Comparison of ENCODE assay signal across 6 cellular contexts in genomic region chr17:75854881-75855309, GRCh38. TPM values are rescaled to one million over a fixed set of nuclear protein-coding genes. Genes with fewer than 3 reads are reported as not detected.
DNase-seq lines count a peak whose midpoint lies in the region; ATAC-seq and TF ChIP-seq lines count a peak whose summit lies in the region.

No MANE protein-coding gene starts in this region.

- peak overlapping the region; percentile 96 for H3K4me2 ChIP-seq in HCT116 (ENCODE audit: low read length)
- H3K4me2 ChIP-seq in parathyroid adenoma (ENCODE audit: low read length), result peak overlapping the region; percentile 92

- H4K20me1 ChIP-seq in HCT116 (ENCODE audit: insufficient read depth), result no peaks in the 10 kb centered on the region

- H3K79me2 ChIP-seq in HCT116 (ENCODE audit: insufficient read depth, low read length) (peaks cover 20% of the 10 kb centered on the region; the same call in 1 of the 2 replicates), parathyroid adenoma (peaks cover 3% of the 10 kb centered on the region)

- peak overlapping the region; percentile 75 to 86 for H3K4me3 ChIP-seq in HCT116 (replicated peaks in 1 of 2; ENCODE audit: low read depth in 1 of 2, low read length in 2 of 2)
- H3K4me3 ChIP-seq in parathyroid adenoma (ENCODE audit: low read depth, low read length), result peak overlapping the region; percentile 86

- H3K27ac ChIP-seq in HCT116 (ENCODE audit: low read depth, low read length) (peak overlapping the region; percentile 37), cingulate gyrus (ENCODE audit: low read depth, low read length) (peak overlapping the region; percentile 99), parathyroid adenoma (peak overlapping the region; percentile 85)

- ATAC-seq in HCT116 (peak; percentile 14), GM18517 (IDR thresholded peaks at IDR 0.05; ENCODE audit: unreplicated experiment) (no peak), HG03095 (IDR thresholded peaks at IDR 0.05; ENCODE audit: unreplicated experiment) (no peak)

- no peaks in the 10 kb centered on the region for H3K9me2 ChIP-seq in HCT116 (ENCODE audit: insufficient read depth)

- H3K9me3 ChIP-seq in HCT116 (ENCODE audit: control insufficient read depth in 1 of 2, insufficient read depth in 1 of 2, low read depth in 1 of 2, low read length in 2 of 2), result no peaks in the 10 kb centered on the region
- no peaks in the 10 kb centered on the region for H3K9me3 ChIP-seq in parathyroid adenoma (ENCODE audit: control insufficient read depth, low read length)

- H3K27me3 ChIP-seq in HCT116 (ENCODE audit: insufficient read depth, low read length), result no peaks in the 10 kb centered on the region
- no peaks in the 10 kb centered on the region for H3K27me3 ChIP-seq in parathyroid adenoma (ENCODE audit: control insufficient read depth, insufficient read depth, low read length)

- no peak for TF ChIP-seq POLR2A in HCT116 (IDR thresholded peaks at IDR 0.05; ENCODE audit: borderline replicate concordance, extremely low read depth, insufficient read depth, insufficient read length)

- H3K9ac ChIP-seq in HCT116 (ENCODE audit: low read length) (peak overlapping the region; percentile 86), parathyroid adenoma (peak overlapping the region; percentile 22)

- TF ChIP-seq CTCF in HCT116 (IDR thresholded peaks at IDR 0.05 in 2 of 3, conservative IDR thresholded peaks at IDR 0.05 in 1 of 3; ENCODE audit: borderline replicate concordance in 1 of 3, insufficient read depth in 1 of 3, low read depth in 2 of 3, low read length in 2 of 3), result no peak
- TF ChIP-seq CTCF in parathyroid adenoma (IDR thresholded peaks at IDR 0.05), result no peak

- no peak for TF ChIP-seq RAD21 in HCT116 (IDR thresholded peaks at IDR 0.05; ENCODE audit: low read depth)

- intact Hi-C loops in HCT116 (cut with micrococcal nuclease), result loop anchor here (1.0 to 10.0 kb wide), 4 partner anchors 10 to 180 kb away; a partner anchor contains a TSS

- BruUV-seq in HCT116 (replicated peaks; lab: Mats Ljungman, UMichigan), result no TSS peak

- POLR2A ChIA-PET in HCT116 (lab: Charles Lee), result interaction anchor here (0.6 to 6.8 kb wide), 19 partner anchors 9 to 639 kb away, joined by 3 to 83 read pairs (median 5); partner anchors contain the start of genes MRPL38, PRPSAP1, TRIM47 and TRIM65

- H3K4me1 ChIP-seq in HCT116 (ENCODE audit: control insufficient read depth in 1 of 2, insufficient read depth in 2 of 2, low read length in 2 of 2) (peaks cover 22 to 38% of the 10 kb centered on the region in 2 experiments), parathyroid adenoma (peaks cover 3% of the 10 kb centered on the region)

- DNase-seq in HCT116 (ENCODE audit: low read depth, low spot score) (no peak), COR-L47 (lab: John Stamatoyannopoulos, UW) (no peak)

- RAD21 ChIA-PET in HCT116 (lab: Charles Lee; ENCODE audit: low non-redundant PET in 1 of 2, low total read pairs in 2 of 2, uncharacterized antibody in 2 of 2, unreplicated experiment in 2 of 2), result interaction anchor here (0.6 to 2.0 kb wide), 10 partner anchors 10 to 255 kb away, joined by 3 to 7 read pairs (median 4); a partner anchor contains a TSS

- CTCF ChIA-PET in HCT116 (lab: Charles Lee), result interaction anchor here (0.6 to 4.3 kb wide), 19 partner anchors 9 to 936 kb away, joined by 3 to 57 read pairs (median 5); partner anchors contain the start of genes ACOX1, CDK3, FBF1 and GALK1

- peaks cover 6 to 7% of the 10 kb centered on the region in 2 experiments; a peak in 3 of 4 replicates for H3K36me3 ChIP-seq in HCT116 (ENCODE audit: control insufficient read depth in 1 of 2, insufficient read depth in 2 of 2, low read length in 2 of 2)
- H3K36me3 ChIP-seq in parathyroid adenoma (ENCODE audit: control insufficient read depth, insufficient read depth, low read length), result no peaks in the 10 kb centered on the region

- H2AFZ ChIP-seq in HCT116 (ENCODE audit: low read depth, low read length, poor library complexity, severe bottlenecking) (no peak overlapping the region), parathyroid adenoma (peak overlapping the region; percentile 61)

TF ChIP-seq in HCT116, 20 proteins besides CTCF, POLR2A, EP300 and RAD21:
- TF ChIP-seq SIN3A (IDR thresholded peaks at IDR 0.05; ENCODE audit: low read depth) (0 out of 2 replicates have a peak, but pooled peaks have one; percentile 54), CEBPB (IDR thresholded peaks at IDR 0.05; ENCODE audit: low read depth) (no peak)

RNA-seq across cellular contexts. Expression of gene WBP2, which starts 0.2 kb away (rescaled TPM):
- 132 TPM for total RNA-seq in HCT116 (2021; ENCODE audit: unreplicated experiment)
- 184 and 186 TPM in 2 replicates for polyA plus RNA-seq in HCT116 (2012)

RNA-seq across cellular contexts. Expression of gene UNC13D, which starts 10.7 kb away (rescaled TPM):
- 20.2 TPM for total RNA-seq in HCT116 (2021; ENCODE audit: unreplicated experiment)
- polyA plus RNA-seq in HCT116 (2012), result 20.3 and 22.7 TPM in 2 replicates

RNA-seq across cellular contexts. Expression of gene TRIM47, which starts 23.5 kb away (rescaled TPM):
- total RNA-seq in HCT116 (2021; ENCODE audit: unreplicated experiment), result 86.7 TPM
- polyA plus RNA-seq in HCT116 (2012), result 49.9 and 67.2 TPM in 2 replicates

RNA-seq across cellular contexts. Expression of gene TRIM65, which starts 41.9 kb away (rescaled TPM):
- 53.0 TPM for total RNA-seq in HCT116 (2021; ENCODE audit: unreplicated experiment)
- 26.3 and 29.9 TPM in 2 replicates for polyA plus RNA-seq in HCT116 (2012)

RNA-seq across cellular contexts. Expression of gene MRPL38, which starts 49.8 kb away (rescaled TPM):
- 219 TPM for total RNA-seq in HCT116 (2021; ENCODE audit: unreplicated experiment)
- 114 and 130 TPM in 2 replicates for polyA plus RNA-seq in HCT116 (2012)

Comparison
In these comparisons a context has a peak if more than half of its experiments do, and no peak if none do; other contexts are left out.
1. H3K27ac ChIP-seq: peak in every context shown above with its lines; median percentile 99 in cingulate gyrus; 85 in parathyroid adenoma; 37 in HCT116.